1 cellular context compared by ENCODE assay signal in the genomic region with DNA sequence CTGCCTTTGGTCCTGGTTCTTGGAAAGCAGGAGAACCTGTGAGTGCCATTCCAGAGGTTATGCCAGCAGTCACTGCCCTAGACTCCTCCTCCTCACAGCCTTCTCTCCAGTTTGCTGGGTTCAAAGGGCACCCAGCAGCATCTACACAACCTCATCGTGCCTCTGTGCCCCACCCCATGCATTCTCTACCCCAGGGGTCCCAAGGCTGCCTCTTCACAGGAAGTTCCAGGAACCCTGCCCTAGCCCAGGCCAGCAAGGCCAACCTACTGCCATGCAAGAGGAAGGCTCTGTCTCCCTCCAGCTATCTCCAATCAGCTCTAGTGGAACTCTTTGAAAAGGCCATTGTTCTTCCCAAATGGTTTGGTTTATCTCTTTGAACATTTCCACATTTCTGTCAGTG.
TF ChIP-seq lines count a peak whose summit lies in the region.

No MANE protein-coding gene starts in this region.

TF ChIP-seq in H1, 55 proteins besides CTCF, POLR2A, EP300 and RAD21:
- TF ChIP-seq ZNF274 (IDR thresholded peaks at IDR 0.05; ENCODE audit: borderline replicate concordance, extremely low read depth, low read length) (no peak), CTBP2 (IDR thresholded peaks at IDR 0.05; ENCODE audit: borderline replicate concordance, insufficient read depth, insufficient read length, low read length) (no peak), CREB1 (IDR thresholded peaks at IDR 0.05) (no peak)
TF ChIP-seq in H1: peak in this region for 0.
